Comparison of ENCODE assay signal across 1 cellular context in the genomic region with DNA sequence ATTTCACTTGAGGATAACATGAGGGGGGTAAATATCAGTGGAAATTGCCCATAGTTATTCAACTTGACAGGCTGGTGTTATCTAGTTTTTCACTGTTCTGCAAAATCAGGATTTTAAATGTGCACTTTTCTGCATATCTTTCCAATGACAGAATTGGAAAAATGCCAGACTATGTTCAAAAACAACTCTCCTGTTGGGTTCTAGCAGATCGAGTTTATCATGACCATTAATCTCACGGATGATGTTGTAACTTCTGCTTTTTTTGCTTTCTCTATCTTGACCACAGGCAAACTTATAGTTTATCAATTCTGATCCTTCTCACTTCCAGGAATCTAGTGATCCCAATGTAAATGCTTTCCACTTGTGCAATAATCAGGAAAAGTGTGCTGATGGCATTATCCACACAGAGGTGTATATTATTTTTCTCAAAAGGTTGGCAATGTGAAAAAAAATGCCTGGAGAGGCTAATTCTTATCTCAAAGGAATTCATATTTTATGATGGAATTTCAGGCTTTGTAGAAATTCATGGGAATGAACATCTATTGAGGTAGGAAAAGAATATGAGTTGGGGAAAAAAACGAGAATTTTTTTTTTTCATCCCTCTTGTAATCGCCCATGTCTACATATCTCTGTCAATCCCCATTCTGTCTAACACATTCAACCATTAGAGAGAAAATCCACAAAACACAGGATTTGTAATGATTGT.
TF ChIP-seq lines count a peak whose summit lies in the region.

No MANE protein-coding gene starts in this region.

TF ChIP-seq in K562, 482 proteins besides CTCF, POLR2A, EP300 and RAD21 (continued from another document):
- no peak for TF ChIP-seq TEAD2 (tag; IDR thresholded peaks at IDR 0.05)
- TF ChIP-seq NFYB (IDR thresholded peaks at IDR 0.05; ENCODE audit: extremely low read depth, insufficient read length): no peak
- TF ChIP-seq SNIP1 (IDR thresholded peaks at IDR 0.05; ENCODE audit: low read depth): no peak
- TF ChIP-seq ESRRB (CRISPR knock-in tag; IDR thresholded peaks at IDR 0.05; ENCODE audit: borderline replicate concordance): no peak
- no peak for TF ChIP-seq SIX5 (IDR thresholded peaks at IDR 0.05; ENCODE audit: borderline replicate concordance in 1 of 2, insufficient read depth in 1 of 2, low read depth in 1 of 2, low read length in 2 of 2)
